ENCODE assay signal across 8 cellular contexts in genomic region chrX:24023972-24024664, GRCh38. TPM values are rescaled to one million over a fixed set of nuclear protein-coding genes. Genes with fewer than 3 reads are reported as not detected.
A peak's percentile ranks its signal among the peaks of the same experiment; 100 is the strongest.
DNase-seq lines count a peak whose midpoint lies in the region; ATAC-seq, FAIRE-seq and TF ChIP-seq lines count a peak whose summit lies in the region.

No MANE protein-coding gene starts in this region.

- H3K27ac ChIP-seq in SJCRH30, result peak overlapping the region; percentile 95
- H3K27ac ChIP-seq in neural cell (ENCODE audit: low read length), result peak overlapping the region; percentile 74

- TF ChIP-seq POLR2A in H54 (IDR thresholded peaks at IDR 0.05; ENCODE audit: low read depth, low read length), result no peak

- H3K9me2 ChIP-seq in neural cell (ENCODE audit: insufficient read depth, low read length), result no peaks in the 10 kb centered on the region

- H3F3A ChIP-seq in neural cell (ENCODE audit: insufficient read depth, low read length, poor library complexity, severe bottlenecking), result no peaks in the 10 kb centered on the region

- peak overlapping the region; percentile 78 for H3K4me2 ChIP-seq in neural cell (ENCODE audit: low read length)

- no peaks in the 10 kb centered on the region for H3K27me3 ChIP-seq in SJCRH30
- no peaks in the 10 kb centered on the region for H3K27me3 ChIP-seq in neural cell (ENCODE audit: insufficient read depth, low read depth, low read length)

- TF ChIP-seq RAD21 in neural cell (conservative IDR thresholded peaks at IDR 0.05), result no peak

- FAIRE-seq in H54 (lab: Jason Lieb, UNC), result no peak

- no peaks in the 10 kb centered on the region for H3K36me3 ChIP-seq in SJCRH30
- no peaks in the 10 kb centered on the region for H3K36me3 ChIP-seq in neural cell (ENCODE audit: insufficient read depth, low read length)

- TF ChIP-seq CTCF in epithelial cell of esophagus (IDR thresholded peaks at IDR 0.05; ENCODE audit: insufficient read depth, low read depth, low read length, missing control alignments), result no peak
- TF ChIP-seq CTCF in neural cell (IDR thresholded peaks at IDR 0.05; ENCODE audit: poor library complexity, severe bottlenecking), result no peak

- H3K9me3 ChIP-seq in SJCRH30 (replicated peaks), result no peaks in the 10 kb centered on the region
- H3K9me3 ChIP-seq in neural cell (ENCODE audit: low read length), result no peaks in the 10 kb centered on the region

- DNase-seq in stimulated activated CD4-positive, alpha-beta T cell treated with anti-CD3 and anti-CD28 coated beads, Interleukin-4, amount 100 ng/mL, for 24 hours, result peak; percentile 4
- no peak for DNase-seq in stimulated activated CD4-positive, alpha-beta T cell treated with anti-CD3 and anti-CD28 coated beads, Interleukin-2, amount 100 ng/mL, for 24 hours
- DNase-seq in SJCRH30 (peak in 1 of 2 experiments; percentile 24), epithelial cell of esophagus (ENCODE audit: low read depth) (no peak), H54 (ENCODE audit: insufficient read length, low spot score) (no peak)

- TF ChIP-seq EP300 in neural cell (conservative IDR thresholded peaks at IDR 0.05; ENCODE audit: poor library complexity, severe bottlenecking), result no peak

- H2AFZ ChIP-seq in neural cell (ENCODE audit: low read depth, low read length), result peak overlapping the region; percentile 14

- H3K4me3 ChIP-seq in SJCRH30, result peak overlapping the region; percentile 95
- H3K4me3 ChIP-seq in epithelial cell of esophagus (ENCODE audit: low read length), result peak overlapping the region; percentile 72
- H3K4me3 ChIP-seq in neural cell (ENCODE audit: low read length), result peak overlapping the region; percentile 78

- no peaks in the 10 kb centered on the region for H4K20me1 ChIP-seq in neural cell (ENCODE audit: insufficient read depth)

- no peak for ATAC-seq in GM19328 (IDR thresholded peaks at IDR 0.05; ENCODE audit: unreplicated experiment)
- no peak for ATAC-seq in HG02970 (IDR thresholded peaks at IDR 0.05; ENCODE audit: low FRiP score, unreplicated experiment)

- no peaks in the 10 kb centered on the region for H3K4me1 ChIP-seq in SJCRH30

- H3K9ac ChIP-seq in neural cell (ENCODE audit: low read length), result peak overlapping the region; percentile 75

- peaks cover 13% of the 10 kb centered on the region for H3K79me2 ChIP-seq in neural cell (replicated peaks; ENCODE audit: insufficient read depth, low read length)

TF ChIP-seq in neural cell, 6 proteins besides CTCF, POLR2A, EP300 and RAD21:
- TF ChIP-seq SMC3 (conservative IDR thresholded peaks at IDR 0.05; ENCODE audit: poor library complexity) (no peak), POLR2AphosphoS5 (IDR thresholded peaks at IDR 0.05) (no peak), EZH2 (IDR thresholded peaks at IDR 0.05; ENCODE audit: borderline replicate concordance, insufficient read depth, low read length, poor library complexity, severe bottlenecking) (no peak), MXI1 (conservative IDR thresholded peaks at IDR 0.05; ENCODE audit: poor library complexity, severe bottlenecking) (no peak), TAF1 (IDR thresholded peaks at IDR 0.05; ENCODE audit: low read depth) (no peak)
- TF ChIP-seq, protein P1, sequence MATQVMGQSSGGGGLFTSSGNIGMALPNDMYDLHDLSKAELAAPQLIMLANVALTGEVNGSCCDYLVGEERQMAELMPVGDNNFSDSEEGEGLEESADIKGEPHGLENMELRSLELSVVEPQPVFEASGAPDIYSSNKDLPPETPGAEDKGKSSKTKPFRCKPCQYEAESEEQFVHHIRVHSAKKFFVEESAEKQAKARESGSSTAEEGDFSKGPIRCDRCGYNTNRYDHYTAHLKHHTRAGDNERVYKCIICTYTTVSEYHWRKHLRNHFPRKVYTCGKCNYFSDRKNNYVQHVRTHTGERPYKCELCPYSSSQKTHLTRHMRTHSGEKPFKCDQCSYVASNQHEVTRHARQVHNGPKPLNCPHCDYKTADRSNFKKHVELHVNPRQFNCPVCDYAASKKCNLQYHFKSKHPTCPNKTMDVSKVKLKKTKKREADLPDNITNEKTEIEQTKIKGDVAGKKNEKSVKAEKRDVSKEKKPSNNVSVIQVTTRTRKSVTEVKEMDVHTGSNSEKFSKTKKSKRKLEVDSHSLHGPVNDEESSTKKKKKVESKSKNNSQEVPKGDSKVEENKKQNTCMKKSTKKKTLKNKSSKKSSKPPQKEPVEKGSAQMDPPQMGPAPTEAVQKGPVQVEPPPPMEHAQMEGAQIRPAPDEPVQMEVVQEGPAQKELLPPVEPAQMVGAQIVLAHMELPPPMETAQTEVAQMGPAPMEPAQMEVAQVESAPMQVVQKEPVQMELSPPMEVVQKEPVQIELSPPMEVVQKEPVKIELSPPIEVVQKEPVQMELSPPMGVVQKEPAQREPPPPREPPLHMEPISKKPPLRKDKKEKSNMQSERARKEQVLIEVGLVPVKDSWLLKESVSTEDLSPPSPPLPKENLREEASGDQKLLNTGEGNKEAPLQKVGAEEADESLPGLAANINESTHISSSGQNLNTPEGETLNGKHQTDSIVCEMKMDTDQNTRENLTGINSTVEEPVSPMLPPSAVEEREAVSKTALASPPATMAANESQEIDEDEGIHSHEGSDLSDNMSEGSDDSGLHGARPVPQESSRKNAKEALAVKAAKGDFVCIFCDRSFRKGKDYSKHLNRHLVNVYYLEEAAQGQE (IDR thresholded peaks at IDR 0.05; ENCODE audit: borderline replicate concordance), result peak; percentile 22

RNA-seq across cellular contexts. Expression of gene KLHL15, which starts 2.9 kb away (rescaled TPM):
- 25.1 and 27.2 TPM in 2 replicates for total RNA-seq in SJCRH30 (2014; rRNA removed; shearing (Covaris generic))
- 11.2 and 12.9 TPM in 2 replicates for polyA plus RNA-seq in neural cell
- 34.8 and 36.7 TPM in 2 replicates for polyA minus RNA-seq in neural cell

RNA-seq across cellular contexts. Expression of gene EIF2S3, which starts 30.6 kb away (rescaled TPM):
- total RNA-seq in SJCRH30 (2014; rRNA removed; shearing (Covaris generic)), result 312 and 350 TPM in 2 replicates
- 93.9 and 95.9 TPM in 2 replicates for polyA plus RNA-seq in neural cell
- polyA minus RNA-seq in neural cell, result 166 and 183 TPM in 2 replicates
